20 cellular contexts compared by ENCODE assay signal in genomic region chr1:44048816-44049215, GRCh38. TPM values are rescaled to one million over a fixed set of nuclear protein-coding genes. Genes with fewer than 3 reads are reported as not detected.
DNase-seq lines count a peak whose midpoint lies in the region; ATAC-seq, FAIRE-seq and TF ChIP-seq lines count a peak whose summit lies in the region.
"Had no signal": no experiment of that assay in that cellular context is flagged by ENCODE, and none has a peak within 500 bp of the region (broad histone marks: within the 10 kb centered on the region; RNA-seq: fewer than 3 reads in every experiment).

No MANE protein-coding gene starts in this region.

- H3K18ac ChIP-seq in mesenchymal stem cell (ENCODE audit: low read depth in 1 of 2, low read length in 2 of 2) = no peak overlapping the region

- H3K4me1 Mint-ChIP-seq in stimulated activated memory B cell treated with anti-CD40 and anti-IgM and Interleukin-4, amounts not matched to agents 10 μg/mL and 1 μg/mL and 100 μg/mL, for 72 hours = peaks cover 9% of the 10 kb centered on the region

- H3K9ac ChIP-seq in PC-3 (ENCODE audit: low read length) (peak overlapping the region; percentile 86), mesenchymal stem cell (ENCODE audit: low read length) (peak overlapping the region; percentile 82)
- H3K9ac ChIP-seq: BLaER1 had no signal

- H3F3A ChIP-seq in PC-3 (ENCODE audit: low read length, unreplicated experiment) = peaks cover 21% of the 10 kb centered on the region

- no peaks in the 10 kb centered on the region for H3K36me3 ChIP-seq in PC-3 (ENCODE audit: low read depth, low read length)
- H3K36me3 ChIP-seq in bronchial epithelial cell (ENCODE audit: control insufficient read depth, insufficient read depth, low read length) = no peaks in the 10 kb centered on the region
- H3K36me3 ChIP-seq in mesenchymal stem cell (ENCODE audit: control insufficient read depth in 1 of 2, insufficient read depth in 2 of 2, low read depth in 1 of 2, low read length in 2 of 2) = no peaks in the 10 kb centered on the region
- H3K36me3 ChIP-seq: BLaER1 had no signal

- WGBS in mesenchymal stem cell = 80% methylated on average over 2 of the region's 3 CpGs

- H4K91ac ChIP-seq in mesenchymal stem cell (ENCODE audit: low read length) = no peak overlapping the region

- peaks cover 16% of the 10 kb centered on the region for H3K27me3 Mint-ChIP-seq in stimulated activated memory B cell treated with anti-CD40 and anti-IgM and Interleukin-4, amounts not matched to agents 10 μg/mL and 1 μg/mL and 100 μg/mL, for 72 hours

- H4K8ac ChIP-seq in mesenchymal stem cell (ENCODE audit: low read length) = no peak overlapping the region

- intact Hi-C loops in PC-3 (cut with micrococcal nuclease) = loop anchor here (2.0 to 5.0 kb wide), 2 partner anchors 106 to 163 kb away; partner anchors contain the start of gene DMAP1

- no peak overlapping the region for H3K4me3 Mint-ChIP-seq in stimulated activated memory B cell treated with anti-CD40 and anti-IgM and Interleukin-4, amounts not matched to agents 10 μg/mL and 1 μg/mL and 100 μg/mL, for 72 hours
- H3K4me3 Mint-ChIP-seq: IgD-negative memory B cell, natural killer cell had no signal

- H3K9me3 ChIP-seq in PC-3 (ENCODE audit: low read length) (no peaks in the 10 kb centered on the region), mesenchymal stem cell (ENCODE audit: control insufficient read depth, low read length) (no peaks in the 10 kb centered on the region)
- H3K9me3 ChIP-seq: BLaER1 had no signal

- no peak overlapping the region for H2AFZ ChIP-seq in PC-3 (ENCODE audit: low read length)
- no peak overlapping the region for H2AFZ ChIP-seq in mesenchymal stem cell (ENCODE audit: low read depth, low read length)

- no peak overlapping the region for H2BK12ac ChIP-seq in mesenchymal stem cell (ENCODE audit: low read length in 2 of 2)

- H3K9me3 Mint-ChIP-seq in stimulated activated memory B cell treated with anti-CD40 and anti-IgM and Interleukin-4, amounts not matched to agents 10 μg/mL and 1 μg/mL and 100 μg/mL, for 72 hours = no peaks in the 10 kb centered on the region
- H3K9me3 Mint-ChIP-seq: IgD-negative memory B cell; natural killer cell; stimulated activated effector memory CD8-positive, alpha-beta T cell treated with anti-CD3 and anti-CD28 coated beads, Interleukin-12 subunit alpha, Interleukin-12 subunit beta, amount 100 ng/mL, for 72 hours had no signal

- FAIRE-seq in bronchial epithelial cell (lab: Jason Lieb, UNC) = no peak
- FAIRE-seq: GM12878 had no signal

- H3K4me2 ChIP-seq in PC-3 (ENCODE audit: low read length) (peak overlapping the region; percentile 79), mesenchymal stem cell (ENCODE audit: low read length, poor library complexity, severe bottlenecking) (no peak overlapping the region)
- H3K4me2 ChIP-seq: BLaER1 had no signal

- H4K20me1 ChIP-seq in PC-3 (ENCODE audit: low read length) = no peaks in the 10 kb centered on the region
- H4K20me1 ChIP-seq: BLaER1 had no signal

- H3K4me3 ChIP-seq in PC-3 (ENCODE audit: low read length) (peak overlapping the region; percentile 51; the same call in 1 of the 2 replicates), bronchial epithelial cell (ENCODE audit: low read depth, low read length) (no peak overlapping the region), mesenchymal stem cell (ENCODE audit: insufficient read depth in 1 of 2, low read depth in 1 of 2, low read length in 2 of 2) (peak overlapping the region in 1 of 2 experiments; percentile 65)
- H3K4me3 ChIP-seq: BLaER1, GM12878 had no signal

- no peak overlapping the region for H3K27ac Mint-ChIP-seq in stimulated activated memory B cell treated with anti-CD40 and anti-IgM and Interleukin-4, amounts not matched to agents 10 μg/mL and 1 μg/mL and 100 μg/mL, for 72 hours
- H3K27ac Mint-ChIP-seq: natural killer cell; stimulated activated effector memory CD8-positive, alpha-beta T cell treated with anti-CD3 and anti-CD28 coated beads, Interleukin-12 subunit alpha, Interleukin-12 subunit beta, amount 100 ng/mL, for 72 hours had no signal

- BruUV-seq in PC-3 (replicated peaks; lab: Mats Ljungman, UMichigan) = no TSS peak

- peak overlapping the region; percentile 47 for H2AK5ac ChIP-seq in mesenchymal stem cell (ENCODE audit: low read length, severe bottlenecking)

- no peaks in the 10 kb centered on the region for H3K79me1 ChIP-seq in mesenchymal stem cell (replicated peaks; ENCODE audit: low read length, poor library complexity, severe bottlenecking)

- H3K27me3 ChIP-seq in PC-3 (ENCODE audit: low read length) = no peaks in the 10 kb centered on the region
- H3K27me3 ChIP-seq in bronchial epithelial cell (ENCODE audit: control insufficient read depth, insufficient read depth, low read length) = no peaks in the 10 kb centered on the region
- H3K27me3 ChIP-seq in mesenchymal stem cell (ENCODE audit: control insufficient read depth in 1 of 2, insufficient read depth in 1 of 2, low read length in 2 of 2) = peaks cover 0 to 6% of the 10 kb centered on the region in 2 experiments
- H3K27me3 ChIP-seq: BLaER1 had no signal

- POLR2A ChIA-PET in PC-3 (lab: Charles Lee; ENCODE audit: unreplicated experiment) = interaction anchor here (0.7 kb wide), 1 partner anchor 18 kb away, joined by 5 read pairs; no protein-coding TSS in a partner anchor

- no peak overlapping the region for H3K14ac ChIP-seq in mesenchymal stem cell (ENCODE audit: low read length in 2 of 2)

- H2BK15ac ChIP-seq in mesenchymal stem cell (ENCODE audit: low read depth, poor library complexity, severe bottlenecking) = no peak overlapping the region

- ATAC-seq in PC-3 = peak; percentile 56
- ATAC-seq in stimulated activated memory B cell treated with anti-CD40 and anti-IgM and Interleukin-4, amounts not matched to agents 10 μg/mL and 1 μg/mL and 100 μg/mL, for 72 hours = no peak
- ATAC-seq: GM12878, natural killer cell had no signal

- H2BK120ac ChIP-seq in mesenchymal stem cell (ENCODE audit: low read depth, low read length) = no peak overlapping the region

- H3K27ac ChIP-seq in PC-3 (ENCODE audit: low read length) (peak overlapping the region; percentile 98), mesenchymal stem cell (ENCODE audit: low read length, poor library complexity, severe bottlenecking) (no peak overlapping the region)
- H3K27ac ChIP-seq: BLaER1 had no signal

- H2BK5ac ChIP-seq in mesenchymal stem cell (ENCODE audit: low read depth, low read length, poor library complexity, severe bottlenecking) = no peak overlapping the region

- no peak overlapping the region for H3K4ac ChIP-seq in mesenchymal stem cell (ENCODE audit: low read depth in 1 of 2, low read length in 2 of 2)

- H3K4me1 ChIP-seq in PC-3 (ENCODE audit: insufficient read depth, low read length) (peaks cover 49% of the 10 kb centered on the region), mesenchymal stem cell (ENCODE audit: control insufficient read depth, insufficient read depth, low read depth, low read length) (peaks cover 6% of the 10 kb centered on the region)

- no peak overlapping the region for H3K23ac ChIP-seq in mesenchymal stem cell (ENCODE audit: low read length in 2 of 2)

- no peaks in the 10 kb centered on the region for H3K79me2 ChIP-seq in PC-3 (ENCODE audit: low read length)

- DNase-seq in EH (ENCODE audit: low read depth) = peak; percentile 76
- DNase-seq in PC-3 = peak; percentile 91
- peak; percentile 80 for DNase-seq in bronchial epithelial cell (ENCODE audit: low read depth)
- DNase-seq in mesenchymal stem cell = peak; percentile 53
- no peak for DNase-seq in stimulated activated CD4-positive, alpha-beta T cell treated with anti-CD3 and anti-CD28 coated beads, Interleukin-2, amount 100 ng/mL, for 24 hours
- DNase-seq in NCI-H2171 (lab: John Stamatoyannopoulos, UW) = no peak
- no peak for DNase-seq in activated CD8-positive, alpha-beta memory T cell treated with anti-CD3 and anti-CD28 coated beads, Interleukin-2, amount 50 U/mL, for 48 hours
- DNase-seq: DND-41; effector CD4-positive, alpha-beta T cell; natural killer cell; NCI-H1436; NCI-H526; retina; Right ventricle myocardium superior; stimulated activated CD4-positive, alpha-beta T cell treated with anti-CD3 and anti-CD28 coated beads, Interleukin-4, amount 100 ng/mL, for 24 hours had no signal

- no peaks in the 10 kb centered on the region for H3K36me3 Mint-ChIP-seq in stimulated activated memory B cell treated with anti-CD40 and anti-IgM and Interleukin-4, amounts not matched to agents 10 μg/mL and 1 μg/mL and 100 μg/mL, for 72 hours
- H3K36me3 Mint-ChIP-seq: natural killer cell; stimulated activated effector memory CD8-positive, alpha-beta T cell treated with anti-CD3 and anti-CD28 coated beads, Interleukin-12 subunit alpha, Interleukin-12 subunit beta, amount 100 ng/mL, for 72 hours had no signal

- no peak for TF ChIP-seq CTCF in PC-3 (conservative IDR thresholded peaks at IDR 0.05; ENCODE audit: low read depth, low read length)
- TF ChIP-seq CTCF in bronchial epithelial cell (IDR thresholded peaks at IDR 0.05; ENCODE audit: insufficient read depth, low read length, severe bottlenecking) = no peak

- CTCF ChIA-PET in PC-3 (lab: Charles Lee) = interaction anchor here (0.5 to 1.1 kb wide), 9 partner anchors 18 to 1684 kb away, joined by 3 to 7 read pairs (median 4); partner anchors contain the start of genes DMAP1, KDM4A, SLC6A9 and ST3GAL3

- no peaks in the 10 kb centered on the region for H3K9me2 ChIP-seq in PC-3 (replicated peaks; ENCODE audit: low read length)

RNA-seq across cellular contexts. Expression of gene SLC6A9, which starts 17.6 kb away (rescaled TPM):
- total RNA-seq in PC-3 (2014; rRNA removed) (11.2 and 15.7 TPM in 2 replicates), bronchial epithelial cell (13.4 and 21.9 TPM in 2 replicates)
- 18.3 TPM for polyA plus RNA-seq in mesenchymal stem cell (2013, experiment 1 of 2)
- polyA plus RNA-seq in mesenchymal stem cell (2013, experiment 2 of 2) = 17.6 TPM

RNA-seq across cellular contexts. Expression of gene CCDC24, which starts 57.4 kb away (rescaled TPM):
- 10.1 and 21.9 TPM in 2 replicates for total RNA-seq in PC-3 (2014; rRNA removed)
- total RNA-seq in bronchial epithelial cell = 2.6 and 3.7 TPM in 2 replicates
- 2.9 TPM for polyA plus RNA-seq in mesenchymal stem cell (2013, experiment 1 of 2)
- 3.2 TPM for polyA plus RNA-seq in mesenchymal stem cell (2013, experiment 2 of 2)

Comparison
In these comparisons a context has a peak if more than half of its experiments do, and no peak if none do; other contexts are left out.
1. DNase-seq: peak in EH (single experiment), PC-3 (single experiment), bronchial epithelial cell (single experiment) and mesenchymal stem cell (single experiment); none in stimulated activated CD4-positive, alpha-beta T cell treated with anti-CD3 and anti-CD28 coated beads, Interleukin-2, amount 100 ng/mL, for 24 hours (0 of 2), NCI-H2171 (single experiment) and activated CD8-positive, alpha-beta memory T cell treated with anti-CD3 and anti-CD28 coated beads, Interleukin-2, amount 50 U/mL, for 48 hours (single experiment).